ENCODE assay signal across 1 cellular context in the genomic region with DNA sequence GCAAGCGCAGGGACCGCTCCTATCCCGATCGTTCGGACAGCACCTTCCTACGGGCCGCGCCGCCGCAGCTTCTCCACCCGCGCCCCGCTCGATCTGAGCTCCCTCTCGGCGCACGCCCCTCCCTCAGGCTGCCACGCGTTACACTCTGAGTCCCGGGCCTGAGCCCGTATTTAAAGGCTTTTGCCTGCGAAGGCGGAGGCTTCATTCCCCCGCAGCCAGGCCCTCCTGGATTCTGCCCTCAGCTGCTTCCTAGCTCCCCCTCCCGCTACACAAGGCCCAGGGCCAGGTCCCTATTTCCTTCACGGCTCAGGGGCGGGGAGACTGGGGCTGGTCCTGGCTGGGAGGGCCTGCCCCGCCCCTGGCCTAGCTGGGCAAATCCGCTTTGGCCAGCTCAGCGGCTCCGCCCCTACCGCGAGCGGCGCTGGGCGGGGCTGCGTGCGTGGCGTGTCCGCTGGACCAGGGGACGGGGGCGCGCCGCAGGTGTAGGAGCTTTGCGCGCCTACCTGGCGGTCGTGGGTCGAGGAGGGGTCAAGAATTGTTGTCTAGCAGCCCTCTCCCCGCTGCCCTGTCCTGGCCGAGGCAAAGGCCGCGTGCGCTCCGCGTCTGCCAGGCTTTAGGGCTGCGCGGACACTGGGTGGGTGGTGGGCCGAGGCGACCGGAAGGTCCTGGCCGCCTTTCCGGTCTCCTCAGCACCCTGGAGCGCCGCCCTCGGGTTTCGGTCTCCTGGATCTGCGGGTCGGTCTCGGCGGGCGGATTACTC.
TF ChIP-seq lines count a peak whose summit lies in the region.

A gene (minus strand): TSS at position 144 of the 760 bp plus-strand sequence. CDS start 5,927 bp downstream, outside the sequence.

TF ChIP-seq in HepG2, 621 proteins besides CTCF, POLR2A, EP300 and RAD21 (continued from another document and continues in another):
- TF ChIP-seq ZNF256 (CRISPR knock-in tag; conservative IDR thresholded peaks at IDR 0.05) (peak; percentile 84; the same call in 1 of the 2 replicates), CHD4 (IDR thresholded peaks at IDR 0.05; ENCODE audit: borderline replicate concordance, low read length) (no peak), CEBPG (CRISPR knock-in tag; IDR thresholded peaks at IDR 0.05) (no peak), TBX3 (IDR thresholded peaks at IDR 0.05; ENCODE audit: borderline replicate concordance) (no peak), ZNF382 (CRISPR knock-in tag; IDR thresholded peaks at IDR 0.05; ENCODE audit: borderline replicate concordance) (no peak), ZNF205 (CRISPR knock-in tag; IDR thresholded peaks at IDR 0.05) (peak; percentile 74), TBX2 (CRISPR knock-in tag; IDR thresholded peaks at IDR 0.05; ENCODE audit: borderline replicate concordance) (peak; percentile 88), ZNF343 (CRISPR knock-in tag; IDR thresholded peaks at IDR 0.05) (peak; percentile 83; the same call in 1 of the 2 replicates), ZNF83 (CRISPR knock-in tag; IDR thresholded peaks at IDR 0.05; ENCODE audit: borderline replicate concordance) (no peak), SP5 (CRISPR knock-in tag; IDR thresholded peaks at IDR 0.05; ENCODE audit: borderline replicate concordance, low read depth) (peak; percentile 91), DR1 (CRISPR knock-in tag; IDR thresholded peaks at IDR 0.05) (peak; percentile 100), ZMAT3 (CRISPR knock-in tag; conservative IDR thresholded peaks at IDR 0.05) (peak; percentile 96), ZNF260 (CRISPR knock-in tag; IDR thresholded peaks at IDR 0.05; ENCODE audit: borderline replicate concordance, low read depth) (no peak), KAT7 (CRISPR knock-in tag; IDR thresholded peaks at IDR 0.05; ENCODE audit: borderline replicate concordance) (peak; percentile 93), RFX1 (IDR thresholded peaks at IDR 0.05) (no peak), ZSCAN9 (CRISPR knock-in tag; IDR thresholded peaks at IDR 0.05; ENCODE audit: borderline replicate concordance) (no peak; the same call in none of the 2 replicates), ZBTB21 (CRISPR knock-in tag; IDR thresholded peaks at IDR 0.05) (peak; percentile 39; the same call in 1 of the 2 replicates), DPF2 (CRISPR knock-in tag; IDR thresholded peaks at IDR 0.05; ENCODE audit: borderline replicate concordance, low read depth) (no peak; the same call in 1 of the 2 replicates), ZNF296 (CRISPR knock-in tag; conservative IDR thresholded peaks at IDR 0.05) (no peak; the same call in 1 of the 2 replicates), SP140L (CRISPR knock-in tag; IDR thresholded peaks at IDR 0.05; ENCODE audit: borderline replicate concordance) (no peak), SRSF9 (IDR thresholded peaks at IDR 0.05; ENCODE audit: borderline replicate concordance, insufficient read depth, low read depth, low read length, poor library complexity, severe bottlenecking) (no peak), ZNF136 (CRISPR knock-in tag; IDR thresholded peaks at IDR 0.05; ENCODE audit: low read depth) (peak; percentile 99), NR1H2 (CRISPR knock-in tag; IDR thresholded peaks at IDR 0.05; ENCODE audit: borderline replicate concordance, low read depth) (0 out of 2 replicates have a peak, but pooled peaks have one; percentile 27), AGO1 (IDR thresholded peaks at IDR 0.05; ENCODE audit: low read depth, low read length, poor library complexity, severe bottlenecking) (peak; percentile 64), ZSCAN21 (CRISPR knock-in tag; IDR thresholded peaks at IDR 0.05; ENCODE audit: borderline replicate concordance) (peak; percentile 90), ZNF510 (CRISPR knock-in tag; IDR thresholded peaks at IDR 0.05; ENCODE audit: low read depth) (0 out of 2 replicates have a peak, but pooled peaks have one; percentile 37), ZBTB8A (CRISPR knock-in tag; IDR thresholded peaks at IDR 0.05; ENCODE audit: borderline replicate concordance, low read depth) (no peak), ZNF564 (CRISPR knock-in tag; IDR thresholded peaks at IDR 0.05) (peak; percentile 96), NR2C2 (CRISPR knock-in tag; IDR thresholded peaks at IDR 0.05; ENCODE audit: borderline replicate concordance) (peak; percentile 81), ZNF33B (CRISPR knock-in tag; IDR thresholded peaks at IDR 0.05) (peak; percentile 72; the same call in 1 of the 2 replicates), HOXA5 (CRISPR knock-in tag; IDR thresholded peaks at IDR 0.05) (peak; percentile 88), IKZF1 (IDR thresholded peaks at IDR 0.05) (no peak), JARID2 (CRISPR knock-in tag; IDR thresholded peaks at IDR 0.05; ENCODE audit: insufficient replicate concordance) (peak; percentile 74), NCOA2 (CRISPR knock-in tag; IDR thresholded peaks at IDR 0.05) (peak; percentile 57), ZC3H4 (CRISPR knock-in tag; IDR thresholded peaks at IDR 0.05; ENCODE audit: borderline replicate concordance) (peak; percentile 57; the same call in 1 of the 2 replicates)
- TF ChIP-seq, protein P1, sequence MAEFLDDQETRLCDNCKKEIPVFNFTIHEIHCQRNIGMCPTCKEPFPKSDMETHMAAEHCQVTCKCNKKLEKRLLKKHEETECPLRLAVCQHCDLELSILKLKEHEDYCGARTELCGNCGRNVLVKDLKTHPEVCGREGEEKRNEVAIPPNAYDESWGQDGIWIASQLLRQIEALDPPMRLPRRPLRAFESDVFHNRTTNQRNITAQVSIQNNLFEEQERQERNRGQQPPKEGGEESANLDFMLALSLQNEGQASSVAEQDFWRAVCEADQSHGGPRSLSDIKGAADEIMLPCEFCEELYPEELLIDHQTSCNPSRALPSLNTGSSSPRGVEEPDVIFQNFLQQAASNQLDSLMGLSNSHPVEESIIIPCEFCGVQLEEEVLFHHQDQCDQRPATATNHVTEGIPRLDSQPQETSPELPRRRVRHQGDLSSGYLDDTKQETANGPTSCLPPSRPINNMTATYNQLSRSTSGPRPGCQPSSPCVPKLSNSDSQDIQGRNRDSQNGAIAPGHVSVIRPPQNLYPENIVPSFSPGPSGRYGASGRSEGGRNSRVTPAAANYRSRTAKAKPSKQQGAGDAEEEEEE (CRISPR knock-in tag; IDR thresholded peaks at IDR 0.05; ENCODE audit: borderline replicate concordance) = peak; percentile 93; the same call in 1 of the 2 replicates
- TF ChIP-seq, protein P2, sequence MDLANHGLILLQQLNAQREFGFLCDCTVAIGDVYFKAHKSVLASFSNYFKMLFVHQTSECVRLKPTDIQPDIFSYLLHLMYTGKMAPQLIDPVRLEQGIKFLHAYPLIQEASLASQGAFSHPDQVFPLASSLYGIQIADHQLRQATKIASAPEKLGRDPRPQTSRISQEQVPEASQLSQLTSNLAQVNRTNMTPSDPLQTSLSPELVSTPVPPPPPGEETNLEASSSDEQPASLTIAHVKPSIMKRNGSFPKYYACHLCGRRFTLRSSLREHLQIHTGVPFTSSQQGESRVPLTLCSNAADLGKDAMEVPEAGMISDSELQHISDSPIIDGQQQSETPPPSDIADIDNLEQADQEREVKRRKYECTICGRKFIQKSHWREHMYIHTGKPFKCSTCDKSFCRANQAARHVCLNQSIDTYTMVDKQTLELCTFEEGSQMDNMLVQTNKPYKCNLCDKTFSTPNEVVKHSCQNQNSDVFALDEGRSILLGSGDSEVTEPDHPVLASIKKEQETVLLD (CRISPR knock-in tag; IDR thresholded peaks at IDR 0.05; ENCODE audit: low read depth) = peak; percentile 27; the same call in 1 of the 2 replicates
- TF ChIP-seq, protein P3, sequence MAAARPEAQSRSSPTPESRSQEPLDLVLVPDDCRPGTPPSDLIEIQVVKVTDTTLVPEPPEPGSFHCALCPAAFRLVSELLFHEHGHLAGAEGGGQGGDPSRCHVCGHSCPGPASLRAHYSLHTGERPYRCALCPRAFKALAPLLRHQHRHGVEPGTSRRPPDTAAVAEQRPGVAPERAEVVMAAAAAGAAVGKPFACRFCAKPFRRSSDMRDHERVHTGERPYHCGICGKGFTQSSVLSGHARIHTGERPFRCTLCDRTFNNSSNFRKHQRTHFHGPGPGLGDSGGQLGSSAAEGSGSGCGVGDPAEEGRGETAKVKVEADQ (CRISPR knock-in tag; IDR thresholded peaks at IDR 0.05; ENCODE audit: borderline replicate concordance) = no peak; the same call in 1 of the 2 replicates
- TF ChIP-seq, protein P4, sequence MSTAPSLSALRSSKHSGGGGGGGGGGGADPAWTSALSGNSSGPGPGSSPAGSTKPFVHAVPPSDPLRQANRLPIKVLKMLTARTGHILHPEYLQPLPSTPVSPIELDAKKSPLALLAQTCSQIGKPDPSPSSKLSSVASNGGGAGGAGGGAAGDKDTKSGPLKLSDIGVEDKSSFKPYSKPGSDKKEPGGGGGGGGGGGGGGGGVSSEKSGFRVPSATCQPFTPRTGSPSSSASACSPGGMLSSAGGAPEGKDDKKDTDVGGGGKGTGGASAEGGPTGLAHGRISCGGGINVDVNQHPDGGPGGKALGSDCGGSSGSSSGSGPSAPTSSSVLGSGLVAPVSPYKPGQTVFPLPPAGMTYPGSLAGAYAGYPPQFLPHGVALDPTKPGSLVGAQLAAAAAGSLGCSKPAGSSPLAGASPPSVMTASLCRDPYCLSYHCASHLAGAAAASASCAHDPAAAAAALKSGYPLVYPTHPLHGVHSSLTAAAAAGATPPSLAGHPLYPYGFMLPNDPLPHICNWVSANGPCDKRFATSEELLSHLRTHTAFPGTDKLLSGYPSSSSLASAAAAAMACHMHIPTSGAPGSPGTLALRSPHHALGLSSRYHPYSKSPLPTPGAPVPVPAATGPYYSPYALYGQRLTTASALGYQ (CRISPR knock-in tag; IDR thresholded peaks at IDR 0.05) = peak; percentile 34
- TF ChIP-seq, protein P5, sequence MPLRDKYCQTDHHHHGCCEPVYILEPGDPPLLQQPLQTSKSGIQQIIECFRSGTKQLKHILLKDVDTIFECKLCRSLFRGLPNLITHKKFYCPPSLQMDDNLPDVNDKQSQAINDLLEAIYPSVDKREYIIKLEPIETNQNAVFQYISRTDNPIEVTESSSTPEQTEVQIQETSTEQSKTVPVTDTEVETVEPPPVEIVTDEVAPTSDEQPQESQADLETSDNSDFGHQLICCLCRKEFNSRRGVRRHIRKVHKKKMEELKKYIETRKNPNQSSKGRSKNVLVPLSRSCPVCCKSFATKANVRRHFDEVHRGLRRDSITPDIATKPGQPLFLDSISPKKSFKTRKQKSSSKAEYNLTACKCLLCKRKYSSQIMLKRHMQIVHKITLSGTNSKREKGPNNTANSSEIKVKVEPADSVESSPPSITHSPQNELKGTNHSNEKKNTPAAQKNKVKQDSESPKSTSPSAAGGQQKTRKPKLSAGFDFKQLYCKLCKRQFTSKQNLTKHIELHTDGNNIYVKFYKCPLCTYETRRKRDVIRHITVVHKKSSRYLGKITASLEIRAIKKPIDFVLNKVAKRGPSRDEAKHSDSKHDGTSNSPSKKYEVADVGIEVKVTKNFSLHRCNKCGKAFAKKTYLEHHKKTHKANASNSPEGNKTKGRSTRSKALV (CRISPR knock-in tag; IDR thresholded peaks at IDR 0.05) = peak; percentile 37; the same call in 1 of the 2 replicates
- TF ChIP-seq, protein P6, sequence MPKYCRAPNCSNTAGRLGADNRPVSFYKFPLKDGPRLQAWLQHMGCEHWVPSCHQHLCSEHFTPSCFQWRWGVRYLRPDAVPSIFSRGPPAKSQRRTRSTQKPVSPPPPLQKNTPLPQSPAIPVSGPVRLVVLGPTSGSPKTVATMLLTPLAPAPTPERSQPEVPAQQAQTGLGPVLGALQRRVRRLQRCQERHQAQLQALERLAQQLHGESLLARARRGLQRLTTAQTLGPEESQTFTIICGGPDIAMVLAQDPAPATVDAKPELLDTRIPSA (CRISPR knock-in tag; IDR thresholded peaks at IDR 0.05; ENCODE audit: borderline replicate concordance) = peak; percentile 82; the same call in 1 of the 2 replicates
- TF ChIP-seq, protein P7, sequence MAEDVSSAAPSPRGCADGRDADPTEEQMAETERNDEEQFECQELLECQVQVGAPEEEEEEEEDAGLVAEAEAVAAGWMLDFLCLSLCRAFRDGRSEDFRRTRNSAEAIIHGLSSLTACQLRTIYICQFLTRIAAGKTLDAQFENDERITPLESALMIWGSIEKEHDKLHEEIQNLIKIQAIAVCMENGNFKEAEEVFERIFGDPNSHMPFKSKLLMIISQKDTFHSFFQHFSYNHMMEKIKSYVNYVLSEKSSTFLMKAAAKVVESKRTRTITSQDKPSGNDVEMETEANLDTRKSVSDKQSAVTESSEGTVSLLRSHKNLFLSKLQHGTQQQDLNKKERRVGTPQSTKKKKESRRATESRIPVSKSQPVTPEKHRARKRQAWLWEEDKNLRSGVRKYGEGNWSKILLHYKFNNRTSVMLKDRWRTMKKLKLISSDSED (CRISPR knock-in tag; IDR thresholded peaks at IDR 0.05) = no peak
- TF ChIP-seq, protein P8, sequence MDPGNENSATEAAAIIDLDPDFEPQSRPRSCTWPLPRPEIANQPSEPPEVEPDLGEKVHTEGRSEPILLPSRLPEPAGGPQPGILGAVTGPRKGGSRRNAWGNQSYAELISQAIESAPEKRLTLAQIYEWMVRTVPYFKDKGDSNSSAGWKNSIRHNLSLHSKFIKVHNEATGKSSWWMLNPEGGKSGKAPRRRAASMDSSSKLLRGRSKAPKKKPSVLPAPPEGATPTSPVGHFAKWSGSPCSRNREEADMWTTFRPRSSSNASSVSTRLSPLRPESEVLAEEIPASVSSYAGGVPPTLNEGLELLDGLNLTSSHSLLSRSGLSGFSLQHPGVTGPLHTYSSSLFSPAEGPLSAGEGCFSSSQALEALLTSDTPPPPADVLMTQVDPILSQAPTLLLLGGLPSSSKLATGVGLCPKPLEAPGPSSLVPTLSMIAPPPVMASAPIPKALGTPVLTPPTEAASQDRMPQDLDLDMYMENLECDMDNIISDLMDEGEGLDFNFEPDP (CRISPR knock-in tag; conservative IDR thresholded peaks at IDR 0.05) = no peak
- TF ChIP-seq, protein P9, sequence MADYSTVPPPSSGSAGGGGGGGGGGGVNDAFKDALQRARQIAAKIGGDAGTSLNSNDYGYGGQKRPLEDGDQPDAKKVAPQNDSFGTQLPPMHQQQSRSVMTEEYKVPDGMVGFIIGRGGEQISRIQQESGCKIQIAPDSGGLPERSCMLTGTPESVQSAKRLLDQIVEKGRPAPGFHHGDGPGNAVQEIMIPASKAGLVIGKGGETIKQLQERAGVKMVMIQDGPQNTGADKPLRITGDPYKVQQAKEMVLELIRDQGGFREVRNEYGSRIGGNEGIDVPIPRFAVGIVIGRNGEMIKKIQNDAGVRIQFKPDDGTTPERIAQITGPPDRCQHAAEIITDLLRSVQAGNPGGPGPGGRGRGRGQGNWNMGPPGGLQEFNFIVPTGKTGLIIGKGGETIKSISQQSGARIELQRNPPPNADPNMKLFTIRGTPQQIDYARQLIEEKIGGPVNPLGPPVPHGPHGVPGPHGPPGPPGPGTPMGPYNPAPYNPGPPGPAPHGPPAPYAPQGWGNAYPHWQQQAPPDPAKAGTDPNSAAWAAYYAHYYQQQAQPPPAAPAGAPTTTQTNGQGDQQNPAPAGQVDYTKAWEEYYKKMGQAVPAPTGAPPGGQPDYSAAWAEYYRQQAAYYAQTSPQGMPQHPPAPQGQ (CRISPR knock-in tag; IDR thresholded peaks at IDR 0.05; ENCODE audit: borderline replicate concordance) = no peak
- TF ChIP-seq, protein P10, sequence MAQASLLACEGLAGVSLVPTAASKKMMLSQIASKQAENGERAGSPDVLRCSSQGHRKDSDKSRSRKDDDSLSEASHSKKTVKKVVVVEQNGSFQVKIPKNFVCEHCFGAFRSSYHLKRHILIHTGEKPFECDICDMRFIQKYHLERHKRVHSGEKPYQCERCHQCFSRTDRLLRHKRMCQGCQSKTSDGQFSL (CRISPR knock-in tag; IDR thresholded peaks at IDR 0.05) = peak; percentile 23; the same call in 1 of the 2 replicates
